Comparison of ENCODE assay signal across 3 cellular contexts in genomic region chr5:122490718-122491117, GRCh38.
"Had no signal": no experiment of that assay in that cellular context is flagged by ENCODE, and none has a peak within 500 bp of the region (broad histone marks: within the 10 kb centered on the region; RNA-seq: fewer than 3 reads in every experiment).

No MANE protein-coding gene starts in this region.

- H3K4me3 ChIP-seq: GM12878 had no signal

- ATAC-seq: GM12878 had no signal

- DNase-seq: GDM1, GF-D8 had no signal
